Comparison of ENCODE assay signal across 2 cellular contexts in the genomic region with DNA sequence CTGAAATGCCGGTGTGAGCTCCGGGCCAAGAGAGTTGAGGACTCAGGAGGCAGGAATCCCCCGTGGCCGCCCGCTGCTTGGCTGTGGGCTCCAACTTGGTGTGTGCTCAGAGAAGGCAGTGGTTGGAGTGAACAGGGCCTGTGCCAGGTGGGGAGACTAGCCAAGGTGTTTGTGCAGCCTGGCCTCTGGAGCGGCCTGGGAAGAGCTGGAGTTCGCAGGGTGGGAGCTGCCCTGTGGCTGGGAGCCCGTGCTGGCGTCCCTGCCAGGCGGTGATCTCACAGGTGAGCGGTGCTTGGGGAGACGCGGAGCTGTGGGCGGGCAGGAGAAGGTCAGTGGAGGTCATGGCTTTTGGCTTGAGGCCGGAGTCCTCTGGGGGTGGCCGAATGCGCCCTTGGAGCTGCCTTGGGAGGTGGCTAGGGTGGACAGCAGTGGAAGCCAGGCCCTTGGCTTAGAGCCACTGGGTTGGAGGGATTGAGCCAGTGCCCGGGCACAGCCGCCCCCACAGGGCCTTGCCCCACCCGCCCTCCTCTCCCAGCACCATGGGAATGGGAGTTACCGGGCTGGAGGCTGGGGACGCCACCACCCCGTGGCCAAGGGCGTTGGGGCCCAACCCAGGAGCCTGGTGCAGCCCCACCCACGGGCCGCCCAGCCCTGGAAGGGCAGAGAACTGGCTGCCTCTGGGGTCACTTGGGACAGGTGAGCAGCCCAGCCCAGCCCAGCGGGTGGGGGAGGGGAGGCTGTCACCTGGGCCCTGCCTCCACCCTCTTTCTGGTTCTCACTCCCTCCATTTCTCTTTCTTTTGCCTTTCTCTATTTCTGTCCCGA.
TF ChIP-seq lines count a peak whose summit lies in the region.

No MANE protein-coding gene starts in this region.

TF ChIP-seq in A549, 52 proteins besides CTCF, POLR2A, EP300 and RAD21:
- TF ChIP-seq, protein P1, sequence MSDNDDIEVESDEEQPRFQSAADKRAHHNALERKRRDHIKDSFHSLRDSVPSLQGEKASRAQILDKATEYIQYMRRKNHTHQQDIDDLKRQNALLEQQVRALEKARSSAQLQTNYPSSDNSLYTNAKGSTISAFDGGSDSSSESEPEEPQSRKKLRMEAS (IDR thresholded peaks at IDR 0.05), result 0 out of 2 replicates have a peak, but pooled peaks have one; percentile 12
- TF ChIP-seq RNF2 (IDR thresholded peaks at IDR 0.05; ENCODE audit: borderline replicate concordance, low read depth), result no peak
- 0 out of 3 replicates have a peak, but pooled peaks have one; percentile 10 for TF ChIP-seq BCL3 (IDR thresholded peaks at IDR 0.05)

TF ChIP-seq in HCT116, 20 proteins besides CTCF, POLR2A, EP300 and RAD21:
- TF ChIP-seq POLR2AphosphoS5 (IDR thresholded peaks at IDR 0.05; ENCODE audit: low read depth, low read length) (peak; percentile 68), ZFX (IDR thresholded peaks at IDR 0.05) (peak; percentile 46), EZH2 (IDR thresholded peaks at IDR 0.05) (no peak)
TF ChIP-seq in HCT116: peak in this region for 2.
